In genomic region chr18:63464434-63464833, GRCh38 we compare ENCODE assay signal across 3 cellular contexts.
TF ChIP-seq lines count a peak whose summit lies in the region.

No MANE protein-coding gene starts in this region.

TF ChIP-seq in A549, 52 proteins besides CTCF, POLR2A, EP300 and RAD21:
- TF ChIP-seq E2F6 (IDR thresholded peaks at IDR 0.05; ENCODE audit: borderline replicate concordance, low read depth) (no peak), MAFK (IDR thresholded peaks at IDR 0.05; ENCODE audit: partially characterized antibody) (peak; percentile 93)

TF ChIP-seq in GM23338, 12 proteins besides CTCF, POLR2A, EP300 and RAD21:
- TF ChIP-seq CREB1 (CRISPR knock-in tag; IDR thresholded peaks at IDR 0.05; ENCODE audit: low read depth) (no peak), ETS1 (IDR thresholded peaks at IDR 0.05) (no peak), REST (IDR thresholded peaks at IDR 0.05; ENCODE audit: unreplicated experiment) (no peak), ZNF114 (CRISPR knock-in tag; IDR thresholded peaks at IDR 0.05) (no peak), NANOG (IDR thresholded peaks at IDR 0.05; ENCODE audit: borderline replicate concordance) (no peak), POLR2AphosphoS5 (IDR thresholded peaks at IDR 0.05; ENCODE audit: low read depth) (no peak), EZH2phosphoT487 (IDR thresholded peaks at IDR 0.05; ENCODE audit: unreplicated experiment) (no peak), ZNF462 (CRISPR knock-in tag; IDR thresholded peaks at IDR 0.05) (no peak), JUNB (IDR thresholded peaks at IDR 0.05; ENCODE audit: unreplicated experiment) (no peak), ZNF331 (CRISPR knock-in tag; IDR thresholded peaks at IDR 0.05; ENCODE audit: low read depth) (no peak)

TF ChIP-seq in K562, 482 proteins besides CTCF, POLR2A, EP300 and RAD21:
- peak; percentile 86 for TF ChIP-seq MAFF (IDR thresholded peaks at IDR 0.05; ENCODE audit: low read length)
- no peak for TF ChIP-seq ELF2 (CRISPR knock-in tag; IDR thresholded peaks at IDR 0.05)
- TF ChIP-seq ZNF316 (IDR thresholded peaks at IDR 0.05): peak; percentile 92
- peak; percentile 12; the same call in 1 of the 2 replicates for TF ChIP-seq NFE2L1 (tag; IDR thresholded peaks at IDR 0.05; ENCODE audit: borderline replicate concordance, low read depth)
- no peak for TF ChIP-seq ZNF197 (CRISPR knock-in tag; IDR thresholded peaks at IDR 0.05; ENCODE audit: low read depth)
- TF ChIP-seq MAFG (tag; conservative IDR thresholded peaks at IDR 0.05): peak; percentile 91
- peak; percentile 89 for TF ChIP-seq C11orf30 (IDR thresholded peaks at IDR 0.05; ENCODE audit: low read depth)
- no peak for TF ChIP-seq ARID3A (IDR thresholded peaks at IDR 0.05; ENCODE audit: borderline replicate concordance, low read depth, low read length)
- TF ChIP-seq RBFOX2 (IDR thresholded peaks at IDR 0.05; ENCODE audit: low read depth, low read length): no peak
- 0 out of 2 replicates have a peak, but pooled peaks have one; percentile 27 for TF ChIP-seq NFE2 (IDR thresholded peaks at IDR 0.05; ENCODE audit: low read depth)
- TF ChIP-seq MAFK (IDR thresholded peaks at IDR 0.05; ENCODE audit: low read length): peak; percentile 86
- TF ChIP-seq GABPA (tag; conservative IDR thresholded peaks at IDR 0.05; ENCODE audit: low read depth): no peak
